1 cellular context compared by ENCODE assay signal in genomic region chr1:113275083-113275482, GRCh38.
TF ChIP-seq lines count a peak whose summit lies in the region.

No MANE protein-coding gene starts in this region.

TF ChIP-seq in K562, 482 proteins besides CTCF, POLR2A, EP300 and RAD21 (continued from another document):
- peak; percentile 16 for TF ChIP-seq ZFP36 (IDR thresholded peaks at IDR 0.05; ENCODE audit: low read depth, low read length, partially characterized antibody)
- TF ChIP-seq CXXC5 (CRISPR knock-in tag; IDR thresholded peaks at IDR 0.05) = no peak
- TF ChIP-seq, protein P1, sequence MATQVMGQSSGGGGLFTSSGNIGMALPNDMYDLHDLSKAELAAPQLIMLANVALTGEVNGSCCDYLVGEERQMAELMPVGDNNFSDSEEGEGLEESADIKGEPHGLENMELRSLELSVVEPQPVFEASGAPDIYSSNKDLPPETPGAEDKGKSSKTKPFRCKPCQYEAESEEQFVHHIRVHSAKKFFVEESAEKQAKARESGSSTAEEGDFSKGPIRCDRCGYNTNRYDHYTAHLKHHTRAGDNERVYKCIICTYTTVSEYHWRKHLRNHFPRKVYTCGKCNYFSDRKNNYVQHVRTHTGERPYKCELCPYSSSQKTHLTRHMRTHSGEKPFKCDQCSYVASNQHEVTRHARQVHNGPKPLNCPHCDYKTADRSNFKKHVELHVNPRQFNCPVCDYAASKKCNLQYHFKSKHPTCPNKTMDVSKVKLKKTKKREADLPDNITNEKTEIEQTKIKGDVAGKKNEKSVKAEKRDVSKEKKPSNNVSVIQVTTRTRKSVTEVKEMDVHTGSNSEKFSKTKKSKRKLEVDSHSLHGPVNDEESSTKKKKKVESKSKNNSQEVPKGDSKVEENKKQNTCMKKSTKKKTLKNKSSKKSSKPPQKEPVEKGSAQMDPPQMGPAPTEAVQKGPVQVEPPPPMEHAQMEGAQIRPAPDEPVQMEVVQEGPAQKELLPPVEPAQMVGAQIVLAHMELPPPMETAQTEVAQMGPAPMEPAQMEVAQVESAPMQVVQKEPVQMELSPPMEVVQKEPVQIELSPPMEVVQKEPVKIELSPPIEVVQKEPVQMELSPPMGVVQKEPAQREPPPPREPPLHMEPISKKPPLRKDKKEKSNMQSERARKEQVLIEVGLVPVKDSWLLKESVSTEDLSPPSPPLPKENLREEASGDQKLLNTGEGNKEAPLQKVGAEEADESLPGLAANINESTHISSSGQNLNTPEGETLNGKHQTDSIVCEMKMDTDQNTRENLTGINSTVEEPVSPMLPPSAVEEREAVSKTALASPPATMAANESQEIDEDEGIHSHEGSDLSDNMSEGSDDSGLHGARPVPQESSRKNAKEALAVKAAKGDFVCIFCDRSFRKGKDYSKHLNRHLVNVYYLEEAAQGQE (CRISPR knock-in tag; IDR thresholded peaks at IDR 0.05; ENCODE audit: low read depth) = no peak
- no peak for TF ChIP-seq SMAD3 (CRISPR knock-in tag; conservative IDR thresholded peaks at IDR 0.05)
- no peak for TF ChIP-seq KLF6 (CRISPR knock-in tag; IDR thresholded peaks at IDR 0.05; ENCODE audit: borderline replicate concordance)
TF ChIP-seq in K562: peak in this region for 2.
